In genomic region chr10:79981673-79982485, GRCh38 we compare ENCODE assay signal across 8 cellular contexts. TPM values are rescaled to one million over a fixed set of nuclear protein-coding genes. Genes with fewer than 3 reads are reported as not detected.
DNase-seq lines count a peak whose midpoint lies in the region; ATAC-seq and TF ChIP-seq lines count a peak whose summit lies in the region.

No MANE protein-coding gene starts in this region.

- BruUV-seq in PC-3 (replicated peaks; lab: Mats Ljungman, UMichigan) = no TSS peak

- no peaks in the 10 kb centered on the region for H3F3A ChIP-seq in PC-3 (ENCODE audit: low read length, unreplicated experiment)

- H3K9me2 ChIP-seq in PC-3 (replicated peaks; ENCODE audit: low read length) = no peaks in the 10 kb centered on the region

- H2AFZ ChIP-seq in PC-3 (ENCODE audit: low read length) = peak overlapping the region; percentile 96

- no peaks in the 10 kb centered on the region for H4K20me1 ChIP-seq in BLaER1 treated with 17β-estradiol and CSF1 and Interleukin-3, amounts not matched to agents 10 nM and 100 nM
- H4K20me1 ChIP-seq in PC-3 (ENCODE audit: low read length) = no peaks in the 10 kb centered on the region

- DNase-seq in HFF-Myc (ENCODE audit: extremely low read depth, low read depth) (no peak), PC-3 (peak; percentile 97), cerebellar cortex (ENCODE audit: low spot score) (peak; percentile 64), kidney tubule cell (ENCODE audit: low spot score) (peak; percentile 71)
- peak; percentile 40 for DNase-seq in stimulated activated CD8-positive, alpha-beta memory T cell treated with anti-CD3 and anti-CD28 coated beads, Interleukin-4, amount 100 ng/mL, for 48 hours
- DNase-seq in effector memory CD4-positive, alpha-beta T cell = no peak

- ATAC-seq in PC-3 = peak; percentile 83
- ATAC-seq in HG02840 (IDR thresholded peaks at IDR 0.05; ENCODE audit: low FRiP score, unreplicated experiment) = no peak

- H3K9me3 ChIP-seq in BLaER1 treated with 17β-estradiol and CSF1 and Interleukin-3, amounts not matched to agents 10 nM and 100 nM (replicated peaks in 1 of 11) = peaks cover 3 to 9% (median 4%) of the 10 kb centered on the region in 11 experiments
- no peaks in the 10 kb centered on the region for H3K9me3 ChIP-seq in PC-3 (ENCODE audit: low read length)
- no peaks in the 10 kb centered on the region for H3K9me3 ChIP-seq in effector memory CD4-positive, alpha-beta T cell (ENCODE audit: control insufficient read depth, low read length)

- H3K27me3 ChIP-seq in BLaER1 treated with 17β-estradiol and CSF1 and Interleukin-3, amounts not matched to agents 10 nM and 100 nM = peaks cover 24 to 50% (median 42%) of the 10 kb centered on the region in 11 experiments
- no peaks in the 10 kb centered on the region for H3K27me3 ChIP-seq in PC-3 (ENCODE audit: low read length)
- peaks cover 6% of the 10 kb centered on the region for H3K27me3 ChIP-seq in effector memory CD4-positive, alpha-beta T cell (replicated peaks; ENCODE audit: control insufficient read depth, insufficient read depth, low read length, poor library complexity, severe bottlenecking)

- TF ChIP-seq CTCF in HFF-Myc (IDR thresholded peaks at IDR 0.05; ENCODE audit: low read depth, low read length, missing control alignments) = no peak
- peak; percentile 46 for TF ChIP-seq CTCF in PC-3 (conservative IDR thresholded peaks at IDR 0.05; ENCODE audit: low read depth, low read length)

- H3K9ac ChIP-seq in BLaER1 treated with 17β-estradiol and CSF1 and Interleukin-3, amounts not matched to agents 10 nM and 100 nM = peak overlapping the region; percentile 54 to 82 (median 78)
- H3K9ac ChIP-seq in PC-3 (ENCODE audit: low read length) = peak overlapping the region; percentile 51

- intact Hi-C loops in PC-3 (cut with micrococcal nuclease) = loop anchor here (1.0 to 5.0 kb wide), 2 partner anchors 48 to 155 kb away; no protein-coding TSS in a partner anchor

- peaks cover 0 to 15% (median 9%) of the 10 kb centered on the region in 10 experiments; a peak in 11 of 20 replicates for H3K4me1 ChIP-seq in BLaER1 treated with 17β-estradiol and CSF1 and Interleukin-3, amounts not matched to agents 10 nM and 100 nM
- H3K4me1 ChIP-seq in PC-3 (ENCODE audit: insufficient read depth, low read length) = peaks cover 32% of the 10 kb centered on the region
- peaks cover 6% of the 10 kb centered on the region for H3K4me1 ChIP-seq in effector memory CD4-positive, alpha-beta T cell (ENCODE audit: control insufficient read depth, insufficient read depth, low read length, poor library complexity, severe bottlenecking)

- peak overlapping the region; percentile 86 to 99 (median 95) for H3K4me2 ChIP-seq in BLaER1 treated with 17β-estradiol and CSF1 and Interleukin-3, amounts not matched to agents 10 nM and 100 nM
- H3K4me2 ChIP-seq in PC-3 (ENCODE audit: low read length) = peak overlapping the region; percentile 91

- no peaks in the 10 kb centered on the region for H3K36me3 ChIP-seq in BLaER1 treated with 17β-estradiol and CSF1 and Interleukin-3, amounts not matched to agents 10 nM and 100 nM
- H3K36me3 ChIP-seq in PC-3 (ENCODE audit: low read depth, low read length) = no peaks in the 10 kb centered on the region
- no peaks in the 10 kb centered on the region for H3K36me3 ChIP-seq in effector memory CD4-positive, alpha-beta T cell (ENCODE audit: control insufficient read depth, insufficient read depth, low read length)

- peak overlapping the region; percentile 70 to 86 (median 78) for H3K4me3 ChIP-seq in BLaER1 treated with 17β-estradiol and CSF1 and Interleukin-3, amounts not matched to agents 10 nM and 100 nM
- H3K4me3 ChIP-seq in HFF-Myc (replicated peaks; ENCODE audit: low read depth, low read length) = peak overlapping the region; percentile 38
- peak overlapping the region; percentile 74 for H3K4me3 ChIP-seq in PC-3 (ENCODE audit: low read length)
- no peak overlapping the region for H3K4me3 ChIP-seq in effector memory CD4-positive, alpha-beta T cell (ENCODE audit: insufficient read depth, low read depth, low read length, poor library complexity, severe bottlenecking)

- peak overlapping the region; percentile 34 to 76 (median 60); a peak in 19 of 22 replicates for H3K27ac ChIP-seq in BLaER1 treated with 17β-estradiol and CSF1 and Interleukin-3, amounts not matched to agents 10 nM and 100 nM
- no peak overlapping the region for H3K27ac ChIP-seq in PC-3 (ENCODE audit: low read length)
- no peak overlapping the region for H3K27ac ChIP-seq in effector memory CD4-positive, alpha-beta T cell (ENCODE audit: insufficient read depth, low read length, poor library complexity, severe bottlenecking)

- CTCF ChIA-PET in PC-3 (lab: Charles Lee) = interaction anchor here (0.6 to 1.2 kb wide), 2 partner anchors 47 to 480 kb away, joined by 3 to 4 read pairs; no protein-coding TSS in a partner anchor

- POLR2A ChIA-PET in PC-3 (lab: Charles Lee; ENCODE audit: unreplicated experiment) = no interaction called here

- H3K79me2 ChIP-seq in PC-3 (ENCODE audit: low read length) = no peaks in the 10 kb centered on the region

RNA-seq across cellular contexts. Expression of gene SFTPD, which starts 33.0 kb away (rescaled TPM):
- total RNA-seq in PC-3 (2014; rRNA removed) = not detected in 2 replicates

Comparison
In these comparisons a context has a peak if more than half of its experiments do, and no peak if none do; other contexts are left out.
1. H3K27ac ChIP-seq: peak in BLaER1 treated with 17β-estradiol and CSF1 and Interleukin-3, amounts not matched to agents 10 nM and 100 nM (11 of 11); none in PC-3 (single experiment) and effector memory CD4-positive, alpha-beta T cell (single experiment).
2. DNase-seq: peak in PC-3 (single experiment), cerebellar cortex (single experiment), kidney tubule cell (single experiment) and stimulated activated CD8-positive, alpha-beta memory T cell treated with anti-CD3 and anti-CD28 coated beads, Interleukin-4, amount 100 ng/mL, for 48 hours (single experiment); none in HFF-Myc (single experiment) and effector memory CD4-positive, alpha-beta T cell (0 of 3).